Comparison of ENCODE assay signal across 17 cellular contexts in the genomic region with DNA sequence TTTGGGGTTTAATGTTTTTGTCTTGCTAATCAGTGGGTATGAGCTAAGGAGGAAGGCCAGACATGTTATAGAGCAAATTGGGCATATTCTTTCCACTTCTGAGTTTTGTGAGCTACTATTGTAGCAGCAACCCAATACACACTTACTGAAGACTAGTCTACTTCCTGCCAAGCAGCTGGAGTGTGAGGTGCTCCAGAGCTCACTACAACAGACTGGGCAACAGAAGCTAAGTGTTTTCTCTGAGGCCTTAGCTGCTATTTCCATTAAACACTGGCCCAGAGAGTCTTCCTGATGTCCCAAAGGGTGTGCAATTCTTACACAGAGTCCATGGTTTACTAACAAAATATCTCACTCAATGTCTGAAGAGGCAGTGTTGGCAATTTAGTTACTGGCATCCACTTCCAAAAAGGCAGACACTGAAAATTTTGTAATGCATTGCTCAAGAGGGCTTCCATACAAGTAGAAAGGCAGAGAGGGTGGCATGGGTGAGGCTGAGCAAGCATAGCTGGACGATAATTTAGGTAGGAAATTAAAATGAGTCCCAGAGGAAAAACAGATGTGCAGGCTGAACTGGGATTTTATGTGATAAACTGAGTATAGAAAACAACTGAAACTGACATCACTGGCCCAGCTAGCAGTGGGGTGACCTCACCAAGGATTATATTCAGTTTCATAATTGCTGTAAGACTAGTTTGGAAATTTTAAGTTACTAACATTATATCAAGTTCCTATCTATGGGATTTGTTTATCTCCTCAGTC.
DNase-seq lines count a peak whose midpoint lies in the region; ATAC-seq and TF ChIP-seq lines count a peak whose summit lies in the region.
"Had no signal": no experiment of that assay in that cellular context is flagged by ENCODE, and none has a peak within 500 bp of the region (broad histone marks: within the 10 kb centered on the region; RNA-seq: fewer than 3 reads in every experiment).

No MANE protein-coding gene starts in this region.

- no peaks in the 10 kb centered on the region for H3K36me3 ChIP-seq in gastrocnemius medialis
- no peaks in the 10 kb centered on the region for H3K36me3 ChIP-seq in naive thymus-derived CD4-positive, alpha-beta T cell (ENCODE audit: control insufficient read depth in 2 of 3, insufficient read depth in 3 of 3, low read length in 3 of 3)
- no peaks in the 10 kb centered on the region for H3K36me3 ChIP-seq in H7 (replicated peaks; ENCODE audit: control insufficient read depth, insufficient read depth, low read length)
- H3K36me3 ChIP-seq: esophagus squamous epithelium, thyroid gland had no signal

- POLR2A ChIA-PET in naive thymus-derived CD4-positive, alpha-beta T cell (lab: Charles Lee): no interaction called here

- H3K36me3 Mint-ChIP-seq in naive thymus-derived CD4-positive, alpha-beta T cell: peaks cover 0 to 9% (median 3%) of the 10 kb centered on the region in 5 donors
- H3K36me3 Mint-ChIP-seq: activated naive CD8-positive, alpha-beta T cell; natural killer cell had no signal

- H3K4me1 Mint-ChIP-seq in naive thymus-derived CD4-positive, alpha-beta T cell: peaks cover 0 to 14% (median 0%) of the 10 kb centered on the region in 7 donors

- CTCF ChIA-PET in naive thymus-derived CD4-positive, alpha-beta T cell (lab: Charles Lee): no interaction called here

- ATAC-seq in HG02981 (IDR thresholded peaks at IDR 0.05; ENCODE audit: unreplicated experiment): peak; percentile 48
- ATAC-seq in gastrocnemius medialis: peak; percentile 41 to 50
- ATAC-seq in naive thymus-derived CD4-positive, alpha-beta T cell: no peak
- ATAC-seq: natural killer cell had no signal

- H3K4me1 ChIP-seq in gastrocnemius medialis: no peaks in the 10 kb centered on the region
- H3K4me1 ChIP-seq in naive thymus-derived CD4-positive, alpha-beta T cell (ENCODE audit: control insufficient read depth in 2 of 2, insufficient read depth in 2 of 2, low read length in 2 of 2): no peaks in the 10 kb centered on the region
- H3K4me1 ChIP-seq: esophagus squamous epithelium, thyroid gland had no signal

- in situ Hi-C loops in gastrocnemius medialis (cut with MboI; ENCODE audit: low sequenced_read_pairs in 4 of 4): no loop called here

- peaks cover 0 to 10% (median 0%) of the 10 kb centered on the region in 5 donors for H3K27me3 Mint-ChIP-seq in naive thymus-derived CD4-positive, alpha-beta T cell
- H3K27me3 Mint-ChIP-seq: activated CD4-positive, alpha-beta memory T cell treated with anti-CD3 and anti-CD28 coated beads, Interleukin-2, amount 10 ng/mL, durations not matched to agents 7 days and 5 days; activated naive CD8-positive, alpha-beta T cell had no signal

- DNase-seq in NCI-H2029 treated with DMSO at 0.1 percent for 48 hours (lab: John Stamatoyannopoulos, UW) (peak; percentile 1), NCI-H2029 (lab: John Stamatoyannopoulos, UW) (no peak), fibroblast of gingiva (ENCODE audit: low read depth) (peak; percentile 71), gastrocnemius medialis (no peak), NCI-H1105 (lab: John Stamatoyannopoulos, UW) (no peak), H7 (no peak)
- no peak for DNase-seq in naive thymus-derived CD4-positive, alpha-beta T cell
- DNase-seq: 8988T; activated CD4-positive, alpha-beta memory T cell treated with anti-CD3 and anti-CD28 coated beads, Interleukin-2, amount 10 ng/mL, durations not matched to agents 7 days and 5 days; Caco-2; esophagus squamous epithelium; natural killer cell; NCI-H1930; thyroid gland had no signal

- no peaks in the 10 kb centered on the region for H3K9me3 ChIP-seq in gastrocnemius medialis
- no peaks in the 10 kb centered on the region for H3K9me3 ChIP-seq in naive thymus-derived CD4-positive, alpha-beta T cell (ENCODE audit: control insufficient read depth in 2 of 3, low read length in 3 of 3)
- H3K9me3 ChIP-seq: Caco-2, esophagus squamous epithelium, thyroid gland had no signal

- H3K27ac Mint-ChIP-seq in naive thymus-derived CD4-positive, alpha-beta T cell: no peak overlapping the region
- H3K27ac Mint-ChIP-seq: activated CD4-positive, alpha-beta memory T cell treated with anti-CD3 and anti-CD28 coated beads, Interleukin-2, amount 10 ng/mL, durations not matched to agents 7 days and 5 days; activated naive CD8-positive, alpha-beta T cell; natural killer cell had no signal

- intact Hi-C loops in gastrocnemius medialis (cut with DNase I; ENCODE audit: low total_unique reads): no loop called here
- intact Hi-C loops in naive thymus-derived CD4-positive, alpha-beta T cell (cut with micrococcal nuclease): no loop called here

- H3K27ac ChIP-seq in gastrocnemius medialis: no peak overlapping the region
- no peak overlapping the region for H3K27ac ChIP-seq in naive thymus-derived CD4-positive, alpha-beta T cell (ENCODE audit: low read depth, low read length)
- H3K27ac ChIP-seq: esophagus squamous epithelium, thyroid gland had no signal

- no peak overlapping the region for H3K4me3 Mint-ChIP-seq in naive thymus-derived CD4-positive, alpha-beta T cell
- H3K4me3 Mint-ChIP-seq: activated CD4-positive, alpha-beta memory T cell treated with anti-CD3 and anti-CD28 coated beads, Interleukin-2, amount 10 ng/mL, durations not matched to agents 7 days and 5 days; activated naive CD8-positive, alpha-beta T cell; natural killer cell had no signal

- no peak for TF ChIP-seq CTCF in gastrocnemius medialis (IDR thresholded peaks at IDR 0.05 in 4 of 5, conservative IDR thresholded peaks at IDR 0.05 in 1 of 5)

- H3K27me3 ChIP-seq in gastrocnemius medialis (no peaks in the 10 kb centered on the region), H7 (ENCODE audit: control insufficient read depth, insufficient read depth, low read length) (no peaks in the 10 kb centered on the region)
- H3K27me3 ChIP-seq in naive thymus-derived CD4-positive, alpha-beta T cell (ENCODE audit: control insufficient read depth in 2 of 2, insufficient read depth in 2 of 2, low read length in 2 of 2): no peaks in the 10 kb centered on the region
- H3K27me3 ChIP-seq: esophagus squamous epithelium, thyroid gland had no signal

- TF ChIP-seq POLR2A in gastrocnemius medialis (IDR thresholded peaks at IDR 0.05): no peak

- peaks cover 0 to 11% (median 0%) of the 10 kb centered on the region in 11 donors for H3K9me3 Mint-ChIP-seq in naive thymus-derived CD4-positive, alpha-beta T cell
- H3K9me3 Mint-ChIP-seq: activated CD4-positive, alpha-beta memory T cell treated with anti-CD3 and anti-CD28 coated beads, Interleukin-2, amount 10 ng/mL, durations not matched to agents 7 days and 5 days had no signal

- no peak overlapping the region for H3K4me3 ChIP-seq in gastrocnemius medialis
- no peak overlapping the region for H3K4me3 ChIP-seq in naive thymus-derived CD4-positive, alpha-beta T cell (ENCODE audit: low read length)
- H3K4me3 ChIP-seq in H7 (ENCODE audit: insufficient read depth, low read depth, low read length): no peak overlapping the region
- H3K4me3 ChIP-seq: esophagus squamous epithelium, skin epidermis, thyroid gland had no signal

Comparison
In these comparisons a context has a peak if more than half of its experiments do, and no peak if none do; other contexts are left out.
1. DNase-seq: peak in NCI-H2029 treated with DMSO at 0.1 percent for 48 hours (single experiment) and fibroblast of gingiva (single experiment); none in NCI-H2029 (single experiment), gastrocnemius medialis (0 of 2), naive thymus-derived CD4-positive, alpha-beta T cell (0 of 9), NCI-H1105 (single experiment) and H7 (single experiment).